ENCODE assay signal across 8 cellular contexts in genomic region chr16:2428051-2428786, GRCh38. TPM values are rescaled to one million over a fixed set of nuclear protein-coding genes. Genes with fewer than 3 reads are reported as not detected.
DNase-seq lines count a peak whose midpoint lies in the region; ATAC-seq and TF ChIP-seq lines count a peak whose summit lies in the region.

No MANE protein-coding gene starts in this region.

- H3K9me3 ChIP-seq in SJCRH30 (replicated peaks) (no peaks in the 10 kb centered on the region), mucosa of descending colon (no peaks in the 10 kb centered on the region), vagina (no peaks in the 10 kb centered on the region)

- H3K36me3 ChIP-seq in SJCRH30 (peaks cover 16% of the 10 kb centered on the region), mucosa of descending colon (ENCODE audit: low read depth) (no peaks in the 10 kb centered on the region), vagina (peaks cover 0 to 11% of the 10 kb centered on the region in 2 donors)

- H3K27me3 Mint-ChIP-seq in effector memory CD8-positive, alpha-beta T cell, result no peaks in the 10 kb centered on the region

- ATAC-seq in HG02759 (IDR thresholded peaks at IDR 0.05; ENCODE audit: unreplicated experiment), result peak; percentile 5
- no peak for ATAC-seq in effector memory CD8-positive, alpha-beta T cell (replicated peaks)
- ATAC-seq in mucosa of descending colon, result peak; percentile 64
- no peak for ATAC-seq in HG02588 (IDR thresholded peaks at IDR 0.05; ENCODE audit: unreplicated experiment)

- peak overlapping the region; percentile 99 for H3K4me3 ChIP-seq in SJCRH30
- peak overlapping the region; percentile 56 for H3K4me3 ChIP-seq in mucosa of descending colon
- peak overlapping the region; percentile 78 to 86 for H3K4me3 ChIP-seq in vagina

- intact Hi-C loops in mucosa of descending colon (cut with DNase I, micrococcal nuclease), result no loop called here
- intact Hi-C loops in vagina (cut with DNase I), result loop anchor here (5.0 kb wide), 1 partner anchor 74 kb away; no protein-coding TSS in a partner anchor

- H3K4me1 ChIP-seq in SJCRH30 (peaks cover 3% of the 10 kb centered on the region; the same call in 1 of the 2 replicates), mucosa of descending colon (ENCODE audit: low read depth) (peaks cover 8% of the 10 kb centered on the region), vagina (peaks cover 20% of the 10 kb centered on the region)

- peak overlapping the region; percentile 81 to 88 for H3K4me3 Mint-ChIP-seq in effector memory CD8-positive, alpha-beta T cell

- no peak for TF ChIP-seq POLR2A in vagina (IDR thresholded peaks at IDR 0.05)

- H3K9me3 Mint-ChIP-seq in effector memory CD8-positive, alpha-beta T cell, result no peaks in the 10 kb centered on the region

- H3K27ac ChIP-seq in SJCRH30 (peak overlapping the region; percentile 79), vagina (peak overlapping the region; percentile 67)

- TF ChIP-seq CTCF in mucosa of descending colon (IDR thresholded peaks at IDR 0.05) (peak; percentile 16), vagina (IDR thresholded peaks at IDR 0.05) (no peak)

- H3K36me3 Mint-ChIP-seq in effector memory CD8-positive, alpha-beta T cell (ENCODE audit: insufficient read depth), result peaks cover 11% of the 10 kb centered on the region

- peak; percentile 60 for DNase-seq in DMS 273 (lab: John Stamatoyannopoulos, UW; ENCODE audit: unreplicated experiment)
- DNase-seq in DMS 273 treated with DMSO at 0.1 percent for 48 hours (lab: John Stamatoyannopoulos, UW), result no peak
- peak; percentile 52 to 55 for DNase-seq in SJCRH30
- DNase-seq in effector memory CD8-positive, alpha-beta T cell, result peak in 1 of 3 experiments; percentile 12
- DNase-seq in mucosa of descending colon, result peak; percentile 56 to 71 (median 71)
- DNase-seq in vagina (ENCODE audit: extremely low spot score in 2 of 2), result no peak

- no peaks in the 10 kb centered on the region for H3K27me3 ChIP-seq in SJCRH30
- no peaks in the 10 kb centered on the region for H3K27me3 ChIP-seq in vagina

- peak overlapping the region; percentile 49 to 53 for H3K27ac Mint-ChIP-seq in effector memory CD8-positive, alpha-beta T cell

- peaks cover 18 to 22% of the 10 kb centered on the region in 2 donors for H3K4me1 Mint-ChIP-seq in effector memory CD8-positive, alpha-beta T cell (ENCODE audit: low read depth in 2 of 2)

RNA-seq across cellular contexts. Expression of gene CCNF, which starts 1.0 kb away (rescaled TPM):
- 52.8 and 54.8 TPM in 2 replicates for total RNA-seq in SJCRH30 (2014; rRNA removed; shearing (Covaris generic))
- total RNA-seq in mucosa of descending colon (10 to 100 TPM in 1 of 3 donors, 1 to 10 TPM in 2; 3.4 to 12.7 (median 3.7) TPM), vagina (2.5 TPM)

RNA-seq across cellular contexts. Expression of gene TEDC2, which starts 31.7 kb away (rescaled TPM):
- 26.0 and 30.9 TPM in 2 replicates for total RNA-seq in SJCRH30 (2014; rRNA removed; shearing (Covaris generic))
- total RNA-seq in mucosa of descending colon (1 to 10 TPM; 1.1 to 5.5 (median 2.8) TPM), vagina (2.5 TPM)

RNA-seq across cellular contexts. Expression of gene NTN3, which starts 42.9 kb away (rescaled TPM):
- total RNA-seq in SJCRH30 (2014; rRNA removed; shearing (Covaris generic)), result 5.1 and 5.6 TPM in 2 replicates
- under 1 TPM in 1 of 3 donors, not detected in 2; 0.44 TPM for total RNA-seq in mucosa of descending colon
- total RNA-seq in vagina, result not detected

RNA-seq across cellular contexts. Expression of gene TBC1D24, which starts 46.7 kb away (rescaled TPM):
- total RNA-seq in SJCRH30 (2014; rRNA removed; shearing (Covaris generic)), result 19.8 and 21.8 TPM in 2 replicates
- total RNA-seq in mucosa of descending colon, result 10 to 100 TPM in 1 of 3 donors, 1 to 10 TPM in 2; 6.9 to 14.3 (median 8.5) TPM
- total RNA-seq in vagina, result 9.6 TPM

Comparison
In these comparisons a context has a peak if more than half of its experiments do, and no peak if none do; other contexts are left out.
1. DNase-seq: peak in DMS 273 (single experiment), SJCRH30 (2 of 2) and mucosa of descending colon (3 of 3); none in DMS 273 treated with DMSO at 0.1 percent for 48 hours (single experiment) and vagina (0 of 2).
2. ATAC-seq: peak in HG02759 (single experiment) and mucosa of descending colon (single experiment); none in effector memory CD8-positive, alpha-beta T cell (single experiment) and HG02588 (single experiment).
3. Peak in every context shown above with its lines, with median percentiles within 50 percentile points of each other: H3K4me3 ChIP-seq.